ENCODE assay signal across 11 cellular contexts in genomic region chr1:6280761-6281451, GRCh38. TPM values are rescaled to one million over a fixed set of nuclear protein-coding genes. Genes with fewer than 3 reads are reported as not detected.
A peak's percentile ranks its signal among the peaks of the same experiment; 100 is the strongest.
DNase-seq lines count a peak whose midpoint lies in the region; TF ChIP-seq lines count a peak whose summit lies in the region.
"Had no signal": no experiment of that assay in that cellular context is flagged by ENCODE, and none has a peak within 500 bp of the region (broad histone marks: within the 10 kb centered on the region; RNA-seq: fewer than 3 reads in every experiment).

No MANE protein-coding gene starts in this region.

- no peak overlapping the region for H3K27ac Mint-ChIP-seq in type B pancreatic cell

- peak; percentile 72 for TF ChIP-seq CTCF in type B pancreatic cell (conservative IDR thresholded peaks at IDR 0.05)

- H3K36me3 Mint-ChIP-seq in type B pancreatic cell: no peaks in the 10 kb centered on the region

- peaks cover 20% of the 10 kb centered on the region for H3K4me1 Mint-ChIP-seq in type B pancreatic cell (ENCODE audit: unreplicated experiment)
- H3K4me1 Mint-ChIP-seq: central memory CD8-positive, alpha-beta T cell had no signal

- H3K4me3 Mint-ChIP-seq in type B pancreatic cell: no peak overlapping the region
- H3K4me3 Mint-ChIP-seq: central memory CD8-positive, alpha-beta T cell had no signal

- no peaks in the 10 kb centered on the region for H3K27me3 Mint-ChIP-seq in type B pancreatic cell
- H3K27me3 Mint-ChIP-seq: central memory CD8-positive, alpha-beta T cell had no signal

- DNase-seq in NCI-H82 (lab: John Stamatoyannopoulos, UW) (peak; percentile 38), NCI-H82 treated with DMSO at 0.1 percent for 48 hours (lab: John Stamatoyannopoulos, UW; ENCODE audit: unreplicated experiment) (no peak), astrocyte of the hippocampus (ENCODE audit: low read depth, low spot score) (peak; percentile 34), islet precursor cell (peak; percentile 82), type B pancreatic cell (ENCODE audit: extremely low spot score, unreplicated experiment) (no peak), foreskin melanocyte (no peak), HK-2 (ENCODE audit: unreplicated experiment) (no peak)
- no peak for DNase-seq in activated naive CD4-positive, alpha-beta T cell treated with Interleukin-2 at 50 U/mL for 16 hours

- H3K9me3 Mint-ChIP-seq in type B pancreatic cell: no peaks in the 10 kb centered on the region
- H3K9me3 Mint-ChIP-seq: central memory CD8-positive, alpha-beta T cell had no signal

RNA-seq across cellular contexts. Expression of gene GPR153, which starts 20.0 kb away (rescaled TPM):
- total RNA-seq in type B pancreatic cell (ENCODE audit: low replicate concordance): 6.1 and 8.5 TPM in 2 replicates

RNA-seq across cellular contexts. Expression of gene HES3, which starts 36.9 kb away (rescaled TPM):
- not detected in 2 replicates for total RNA-seq in type B pancreatic cell (ENCODE audit: low replicate concordance)
- total RNA-seq: activated CD8-positive, alpha-beta memory T cell treated with anti-CD3 and anti-CD28 coated beads for 36 hours; subcutaneous adipose tissue had no signal

RNA-seq across cellular contexts. Expression of gene ICMT, which starts 45.1 kb away (rescaled TPM):
- total RNA-seq in type B pancreatic cell (ENCODE audit: low replicate concordance): 56.6 and 63.5 TPM in 2 replicates

Comparison
In these comparisons a context has a peak if more than half of its experiments do, and no peak if none do; other contexts are left out.
1. DNase-seq: peak in NCI-H82 (single experiment), astrocyte of the hippocampus (single experiment) and islet precursor cell (single experiment); none in NCI-H82 treated with DMSO at 0.1 percent for 48 hours (single experiment), type B pancreatic cell (single experiment), foreskin melanocyte (single experiment), activated naive CD4-positive, alpha-beta T cell treated with Interleukin-2 at 50 U/mL for 16 hours (single experiment) and HK-2 (single experiment).